In the genomic region with DNA sequence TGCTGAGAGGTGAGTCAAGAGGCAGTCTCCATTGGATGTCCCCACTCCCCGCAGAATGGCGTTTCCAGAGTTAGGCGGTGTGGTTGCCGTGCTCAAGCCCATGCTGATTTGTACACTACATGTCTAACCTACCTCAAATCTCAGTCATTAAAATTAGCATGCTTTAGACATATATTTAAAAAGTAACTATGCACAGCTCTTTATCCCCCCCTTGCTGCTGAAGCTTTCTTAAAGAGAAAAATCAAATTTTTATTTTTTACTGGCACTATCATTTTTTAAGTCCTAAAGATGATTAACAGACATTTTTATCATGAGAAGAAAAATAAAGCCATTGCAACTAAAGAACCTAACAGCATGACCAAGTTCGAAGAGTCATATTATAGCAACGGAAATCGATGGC, we compare ENCODE assay signal across 20 cellular contexts. TPM values are rescaled to one million over a fixed set of nuclear protein-coding genes. Genes with fewer than 3 reads are reported as not detected.
DNase-seq lines count a peak whose midpoint lies in the region; ATAC-seq, FAIRE-seq and TF ChIP-seq lines count a peak whose summit lies in the region.
"Had no signal": no experiment of that assay in that cellular context is flagged by ENCODE, and none has a peak within 500 bp of the region (broad histone marks: within the 10 kb centered on the region; RNA-seq: fewer than 3 reads in every experiment).

No MANE protein-coding gene starts in this region.

- H3K4me3 ChIP-seq in CD4-positive, CD25-positive, alpha-beta regulatory T cell (ENCODE audit: low read depth, low read length) = no peak overlapping the region
- H3K4me3 ChIP-seq in GM23338 = no peak overlapping the region
- H3K4me3 ChIP-seq in GM12878 = no peak overlapping the region
- H3K4me3 ChIP-seq in hepatocyte = no peak overlapping the region
- H3K4me3 ChIP-seq: SJCRH30 had no signal

- H3K4me3 Mint-ChIP-seq in CD4-positive, CD25-positive, alpha-beta regulatory T cell = no peak overlapping the region
- H3K4me3 Mint-ChIP-seq in GM23338 (no peak overlapping the region), CD14-positive monocyte (no peak overlapping the region)
- H3K4me3 Mint-ChIP-seq: immature natural killer cell; naive thymus-derived CD8-positive, alpha-beta T cell had no signal

- no peaks in the 10 kb centered on the region for H3K9me2 ChIP-seq in GM23338 (ENCODE audit: insufficient read depth)
- H3K9me2 ChIP-seq in hepatocyte (replicated peaks; ENCODE audit: insufficient read depth) = no peaks in the 10 kb centered on the region

- POLR2A ChIA-PET in GM12878 (lab: Charles Lee) = no interaction called here

- H3K9me3 Mint-ChIP-seq in CD4-positive, CD25-positive, alpha-beta regulatory T cell = no peaks in the 10 kb centered on the region
- H3K9me3 Mint-ChIP-seq in GM23338 (no peaks in the 10 kb centered on the region), CD14-positive monocyte (no peaks in the 10 kb centered on the region)
- H3K9me3 Mint-ChIP-seq: activated T-helper 2 cell treated with anti-CD3 and anti-CD28 coated beads, Interferon-gamma antibody, Interleukin-2, Interleukin-4, amounts not matched to agents 10 μg/mL and 5 μg/mL and 100 μg/mL, durations not matched to agents 14 hours and 24 hours and 36 hours; immature natural killer cell; naive thymus-derived CD8-positive, alpha-beta T cell had no signal

- no peaks in the 10 kb centered on the region for H3K4me1 ChIP-seq in CD4-positive, CD25-positive, alpha-beta regulatory T cell (ENCODE audit: control insufficient read depth, insufficient read depth, low read length, poor library complexity, severe bottlenecking)
- H3K4me1 ChIP-seq in GM23338 (ENCODE audit: insufficient read depth) (peaks cover 27% of the 10 kb centered on the region), GM12878 (ENCODE audit: control insufficient read depth, insufficient read depth, low read length) (no peaks in the 10 kb centered on the region), hepatocyte (ENCODE audit: insufficient read depth) (no peaks in the 10 kb centered on the region)
- H3K4me1 ChIP-seq: SJCRH30 had no signal

- CTCF ChIA-PET in GM12878 (lab: Yijun Ruan, JAX) = interaction anchor here (0.9 to 4.0 kb wide), 8 partner anchors 15 to 282 kb away, joined by 3 to 20 read pairs (median 4); no protein-coding TSS in a partner anchor

- peak; percentile 25; the same call in 1 of the 2 replicates for TF ChIP-seq RAD21 in GM12878 (IDR thresholded peaks at IDR 0.05; ENCODE audit: insufficient read depth, low read depth, low read length)

- H3K27me3 Mint-ChIP-seq in CD4-positive, CD25-positive, alpha-beta regulatory T cell = no peaks in the 10 kb centered on the region
- H3K27me3 Mint-ChIP-seq in GM23338 (ENCODE audit: insufficient read depth, low read depth, poor library complexity) (peaks cover 10% of the 10 kb centered on the region), CD14-positive monocyte (ENCODE audit: low read depth in 3 of 3) (no peaks in the 10 kb centered on the region)
- H3K27me3 Mint-ChIP-seq: naive thymus-derived CD8-positive, alpha-beta T cell; progenitor cell of endocrine pancreas had no signal

- H3K4me2 ChIP-seq in GM23338 (no peak overlapping the region), GM12878 (ENCODE audit: control insufficient read depth, insufficient read depth) (no peak overlapping the region), hepatocyte (no peak overlapping the region)

- H4K20me1 ChIP-seq in GM23338 (replicated peaks; ENCODE audit: insufficient read depth) (no peaks in the 10 kb centered on the region; the same call in 1 of the 2 replicates), GM12878 (ENCODE audit: control insufficient read depth, insufficient read depth) (no peaks in the 10 kb centered on the region), hepatocyte (ENCODE audit: insufficient read depth, poor library complexity, severe bottlenecking) (no peaks in the 10 kb centered on the region)

- intact Hi-C loops in GM12878 (cut with micrococcal nuclease; ENCODE audit: unreplicated experiment) = loop anchor here (5.0 kb wide), 1 partner anchor 198 kb away; no protein-coding TSS in a partner anchor
- intact Hi-C loops in CD14-positive monocyte (cut with micrococcal nuclease) = no loop called here

- H3K36me3 ChIP-seq in CD4-positive, CD25-positive, alpha-beta regulatory T cell (ENCODE audit: control insufficient read depth, insufficient read depth, low read length) = peaks cover 33% of the 10 kb centered on the region
- H3K36me3 ChIP-seq in GM23338 (ENCODE audit: insufficient read depth) (no peaks in the 10 kb centered on the region), GM12878 (ENCODE audit: control insufficient read depth in 2 of 2, insufficient read depth in 2 of 2, low read length in 1 of 2) (peaks cover 13 to 24% of the 10 kb centered on the region in 2 experiments; a peak in 3 of 4 replicates), hepatocyte (replicated peaks; ENCODE audit: insufficient read depth, low read depth) (no peaks in the 10 kb centered on the region)

- SMC1A ChIA-PET in GM12878 (lab: Charles Lee; ENCODE audit: uncharacterized antibody, unreplicated experiment) = interaction anchor here (0.6 to 2.1 kb wide), 7 partner anchors 9 to 277 kb away, joined by 3 to 17 read pairs (median 3); partner anchors contain the start of gene STAMBP

- no peak for TF ChIP-seq EP300 in GM12878 (IDR thresholded peaks at IDR 0.05; ENCODE audit: borderline replicate concordance in 1 of 2, control insufficient read depth in 1 of 2, low read depth in 2 of 2, low read length in 2 of 2)

- no peaks in the 10 kb centered on the region for H3K79me2 ChIP-seq in GM23338 (replicated peaks; ENCODE audit: insufficient read depth)
- no peaks in the 10 kb centered on the region for H3K79me2 ChIP-seq in GM12878 (ENCODE audit: control insufficient read depth, insufficient read depth, low read length)
- H3K79me2 ChIP-seq in hepatocyte = no peaks in the 10 kb centered on the region

- no peaks in the 10 kb centered on the region for H3K27me3 ChIP-seq in CD4-positive, CD25-positive, alpha-beta regulatory T cell (ENCODE audit: control insufficient read depth, insufficient read depth, low read length)
- H3K27me3 ChIP-seq in GM23338 (ENCODE audit: insufficient read depth) (no peaks in the 10 kb centered on the region), GM12878 (replicated peaks in 1 of 2; ENCODE audit: control insufficient read depth in 2 of 2, insufficient read depth in 2 of 2, low read length in 1 of 2) (no peaks in the 10 kb centered on the region), hepatocyte (no peaks in the 10 kb centered on the region)
- H3K27me3 ChIP-seq: SJCRH30 had no signal

- H3F3A ChIP-seq in GM23338 (replicated peaks; ENCODE audit: low read depth) = peaks cover 3% of the 10 kb centered on the region; the same call in 1 of the 2 replicates

- BruUV-seq in GM12878 (replicated peaks; lab: Mats Ljungman, UMichigan) = no TSS peak

- RAD21 ChIA-PET in GM12878 (lab: Charles Lee; ENCODE audit: unreplicated experiment) = interaction anchor here (0.7 to 1.6 kb wide), 3 partner anchors 197 to 280 kb away, joined by 4 to 7 read pairs (median 5); no protein-coding TSS in a partner anchor

- in situ Hi-C loops in GM12878 (cut with MboI) = no loop called here

- FAIRE-seq in GM12878 (lab: Jason Lieb, UNC) = no peak
- FAIRE-seq: endometrium had no signal

- H3K9me3 ChIP-seq in CD4-positive, CD25-positive, alpha-beta regulatory T cell (ENCODE audit: control insufficient read depth in 2 of 2, low read length in 2 of 2) = no peaks in the 10 kb centered on the region
- no peaks in the 10 kb centered on the region for H3K9me3 ChIP-seq in GM12878 (replicated peaks; ENCODE audit: control insufficient read depth, insufficient read depth, low read length)
- H3K9me3 ChIP-seq in hepatocyte (ENCODE audit: low read depth) = no peaks in the 10 kb centered on the region
- H3K9me3 ChIP-seq: SJCRH30 had no signal

- DNase-seq in CD4-positive, CD25-positive, alpha-beta regulatory T cell = peak in 2 of 3 donors; percentile 12 to 34
- no peak for DNase-seq in GM23338 (ENCODE audit: low spot score)
- no peak for DNase-seq in GM12878 (ENCODE audit: low read depth, low spot score)
- no peak for DNase-seq in hepatocyte (ENCODE audit: low spot score)
- no peak for DNase-seq in activated CD4-positive, alpha-beta T cell treated with anti-CD3 and anti-CD28 coated beads, Interleukin-2, amount 50 U/mL, for 4 hours
- no peak for DNase-seq in CD14-positive monocyte (ENCODE audit: low spot score)
- DNase-seq in EL = no peak
- DNase-seq: amniotic stem cell, C1 segment of cervical spinal cord, DMS53, mammary epithelial cell, MM.1S, NCI-H187, SJCRH30 had no signal

- no peak overlapping the region for H3K27ac Mint-ChIP-seq in CD4-positive, CD25-positive, alpha-beta regulatory T cell
- no peak overlapping the region for H3K27ac Mint-ChIP-seq in GM23338
- no peak overlapping the region for H3K27ac Mint-ChIP-seq in CD14-positive monocyte
- H3K27ac Mint-ChIP-seq: activated T-helper 2 cell treated with anti-CD3 and anti-CD28 coated beads, Interferon-gamma antibody, Interleukin-2, Interleukin-4, amounts not matched to agents 10 μg/mL and 5 μg/mL and 100 μg/mL, durations not matched to agents 14 hours and 24 hours and 36 hours; progenitor cell of endocrine pancreas had no signal

- H3K9ac ChIP-seq in GM12878 (ENCODE audit: control insufficient read depth, insufficient read depth, low read length) = no peak overlapping the region

- peaks cover 0 to 7% (median 0%) of the 10 kb centered on the region in 4 donors for H3K4me1 Mint-ChIP-seq in CD4-positive, CD25-positive, alpha-beta regulatory T cell
- H3K4me1 Mint-ChIP-seq in GM23338 (peaks cover 26% of the 10 kb centered on the region), CD14-positive monocyte (no peaks in the 10 kb centered on the region)

- over 99% methylated on average over 7 of the region's 7 CpGs for WGBS in GM12878 (ENCODE audit: insufficient coverage, insufficient replicate concordance, low lambda C conversion rate, missing lambda C conversion rate)
- WGBS in hepatocyte (ENCODE audit: low lambda C conversion rate, missing lambda C conversion rate) = 97% methylated on average over 7 of the region's 7 CpGs

- no peak for TF ChIP-seq CTCF in GM23338 (conservative IDR thresholded peaks at IDR 0.05; ENCODE audit: low read depth in 2 of 2)
- no peak; a peak in 1 of 6 replicates for TF ChIP-seq CTCF in GM12878 (IDR thresholded peaks at IDR 0.05 in 2 of 3, conservative IDR thresholded peaks at IDR 0.05 in 1 of 3; ENCODE audit: control insufficient read depth in 2 of 3, extremely low read depth in 1 of 3, insufficient read depth in 1 of 3, low read depth in 3 of 3, low read length in 3 of 3)
- peak; percentile 28 for TF ChIP-seq CTCF in hepatocyte (IDR thresholded peaks at IDR 0.05; ENCODE audit: poor library complexity)
- TF ChIP-seq CTCF in CD14-positive monocyte (IDR thresholded peaks at IDR 0.05) = no peak

- peaks cover 13% of the 10 kb centered on the region for H3K36me3 Mint-ChIP-seq in CD4-positive, CD25-positive, alpha-beta regulatory T cell
- H3K36me3 Mint-ChIP-seq in GM23338 (ENCODE audit: low read depth) = peaks cover 20% of the 10 kb centered on the region
- peaks cover 59 to 84% of the 10 kb centered on the region in 2 donors for H3K36me3 Mint-ChIP-seq in CD14-positive monocyte

- H3K27ac ChIP-seq in CD4-positive, CD25-positive, alpha-beta regulatory T cell (ENCODE audit: insufficient read depth, low read length, poor library complexity, severe bottlenecking) = no peak overlapping the region
- H3K27ac ChIP-seq in GM23338 (ENCODE audit: low read depth) (0 out of 2 replicates have a peak overlapping the region, but pooled peaks have one; percentile 11), GM12878 (ENCODE audit: control insufficient read depth, insufficient read depth) (no peak overlapping the region), hepatocyte (no peak overlapping the region)
- H3K27ac ChIP-seq: SJCRH30 had no signal

- H2AFZ ChIP-seq in GM23338 = no peak overlapping the region
- H2AFZ ChIP-seq in GM12878 (ENCODE audit: control insufficient read depth, low read depth, low read length) = no peak overlapping the region
- no peak overlapping the region for H2AFZ ChIP-seq in hepatocyte

- ATAC-seq in CD4-positive, CD25-positive, alpha-beta regulatory T cell (ENCODE audit: low read depth in 2 of 2) = no peak
- no peak for ATAC-seq in GM23338
- no peak for ATAC-seq in GM12878
- ATAC-seq in HG02884 (IDR thresholded peaks at IDR 0.05; ENCODE audit: unreplicated experiment) = no peak

- no peak for TF ChIP-seq POLR2A in GM12878 (IDR thresholded peaks at IDR 0.05; ENCODE audit: low read depth, low read length)

RNA-seq across cellular contexts. Expression of gene BOLA3, which starts 42.9 kb away (rescaled TPM):
- total RNA-seq in CD4-positive, CD25-positive, alpha-beta regulatory T cell = 12.1 TPM
- polyA plus RNA-seq in CD4-positive, CD25-positive, alpha-beta regulatory T cell = 10 to 100 TPM; 60.4 to 76.4 (median 67.3) TPM
- 36.2 and 89.8 TPM in 2 replicates for total RNA-seq in GM23338 (2014; rRNA removed; shearing (Covaris generic))
- polyA plus RNA-seq in GM23338 (2016; fragmentation: Nextera tagmentation; extraction: Ambion mirVana) = 233 and 235 TPM in 2 replicates
- 4.2 and 7.9 TPM in 2 replicates for total RNA-seq in GM12878 (2013; cell fraction: nucleolus; rRNA removed)
- 70.3 and 82.6 TPM in 2 replicates for total RNA-seq in GM12878 (2014; rRNA removed)
- total RNA-seq in GM12878 (2014; rRNA removed; fragmentation: Illumina TruSeq; extraction: Trizol) = 71.6 and 81.1 TPM in 2 replicates
- total RNA-seq in GM12878 (2021) = 62.6 and 63.5 TPM in 2 replicates
- polyA plus RNA-seq in GM12878 (2011; ENCODE audit: low read depth) = 23.1 TPM
- polyA plus RNA-seq in GM12878 (2011; rRNA removed) = 65.6 and 92.7 TPM in 2 replicates
- polyA plus RNA-seq in GM12878 (2011; cell fraction: cytosol; rRNA removed) = 36.2 and 49.5 TPM in 2 replicates
- polyA plus RNA-seq in GM12878 (2011; cell fraction: nucleus; rRNA removed) = 14.5 and 17.1 TPM in 2 replicates
- 68.9 and 75.8 TPM in 2 replicates for polyA plus RNA-seq in GM12878 (2012)
- polyA plus RNA-seq in GM12878 (2014; fragmentation: Illumina TruSeq; extraction: Trizol) = 40.0 and 109 TPM in 2 replicates
- 100 to 1,000 TPM; 164 to 168 TPM for polyA plus RNA-seq in GM12878 (2014; fragmentation: Nextera tagmentation; extraction: Ambion mirVana)
- 102 and 158 TPM in 2 replicates for polyA plus RNA-seq in GM12878 (2014; rRNA removed)
- polyA plus RNA-seq in GM12878 (2016; fragmentation: Nextera tagmentation; extraction: Ambion mirVana) = 100 to 1,000 TPM; 283 to 300 TPM
- polyA minus RNA-seq in GM12878 (2011; rRNA and poly(A)+ RNA removed) = 9.3 and 9.9 TPM in 2 replicates
- polyA minus RNA-seq in GM12878 (2011; cell fraction: cytosol; rRNA and poly(A)+ RNA removed) = 9.0 and 10.6 TPM in 2 replicates
- polyA minus RNA-seq in GM12878 (2011; cell fraction: nucleus; rRNA and poly(A)+ RNA removed) = 5.1 and 7.7 TPM in 2 replicates
- 43.8 and 60.3 TPM in 2 replicates for total RNA-seq in hepatocyte
- 49.0 and 56.3 TPM in 2 replicates for polyA plus RNA-seq in hepatocyte
- 1 to 10 TPM; 7.7 to 8.0 TPM for polyA plus RNA-seq in CD14-positive monocyte

Comparison
In these comparisons a context has a peak if more than half of its experiments do, and no peak if none do; other contexts are left out.
1. DNase-seq: peak in CD4-positive, CD25-positive, alpha-beta regulatory T cell (2 of 3); none in GM23338 (single experiment), GM12878 (single experiment), hepatocyte (single experiment), activated CD4-positive, alpha-beta T cell treated with anti-CD3 and anti-CD28 coated beads, Interleukin-2, amount 50 U/mL, for 4 hours (0 of 2), CD14-positive monocyte (single experiment) and EL (single experiment).